9 cellular contexts compared by ENCODE assay signal in genomic region chr6:117676577-117677218, GRCh38. TPM values are rescaled to one million over a fixed set of nuclear protein-coding genes. Genes with fewer than 3 reads are reported as not detected.
DNase-seq lines count a peak whose midpoint lies in the region; ATAC-seq and TF ChIP-seq lines count a peak whose summit lies in the region.
"Had no signal": no experiment of that assay in that cellular context is flagged by ENCODE, and none has a peak within 500 bp of the region (broad histone marks: within the 10 kb centered on the region; RNA-seq: fewer than 3 reads in every experiment).

No MANE protein-coding gene starts in this region.

- intact Hi-C loops in left cardiac atrium (cut with DNase I), result no loop called here

- no peak overlapping the region for H3K27ac ChIP-seq in cardiac muscle cell
- no peak overlapping the region for H3K27ac ChIP-seq in liver (ENCODE audit: low read depth in 1 of 2, low read length in 2 of 2)

- peak in 1 of 2 donors; percentile 17 for DNase-seq in cardiac muscle cell (ENCODE audit: low read depth in 1 of 2, low spot score in 1 of 2)
- no peak for DNase-seq in left cardiac atrium
- no peak for DNase-seq in astrocyte of the cerebellum (ENCODE audit: low read depth)
- DNase-seq in type B pancreatic cell (ENCODE audit: extremely low spot score, unreplicated experiment), result no peak
- no peak for DNase-seq in effector CD8-positive, alpha-beta T cell (lab: John Stamatoyannopoulos, UW)
- no peak for DNase-seq in NCI-H774 (lab: John Stamatoyannopoulos, UW)
- DNase-seq: NCI-H2029 had no signal

- ATAC-seq in left cardiac atrium (no peak), GM21723 (IDR thresholded peaks at IDR 0.05; ENCODE audit: unreplicated experiment) (no peak)

- H3K27me3 ChIP-seq in cardiac muscle cell (no peaks in the 10 kb centered on the region), liver (ENCODE audit: control insufficient read depth in 4 of 4, insufficient read depth in 4 of 4, low read length in 3 of 4) (no peaks in the 10 kb centered on the region)

- 63% methylated on average over 6 of the region's 6 CpGs for WGBS in liver

- peaks cover 34% of the 10 kb centered on the region for H3K36me3 Mint-ChIP-seq in type B pancreatic cell

- H3K4me3 ChIP-seq in cardiac muscle cell (peak overlapping the region; percentile 76), astrocyte of the cerebellum (ENCODE audit: low read depth, low read length) (peak overlapping the region; percentile 69), liver (ENCODE audit: low read depth in 1 of 3, low read length in 3 of 3) (peak overlapping the region; percentile 26 to 82 (median 73))

- H3K9me3 Mint-ChIP-seq in type B pancreatic cell, result no peaks in the 10 kb centered on the region

- H3K27me3 Mint-ChIP-seq in type B pancreatic cell, result no peaks in the 10 kb centered on the region

- peaks cover 5% of the 10 kb centered on the region for H3K4me1 ChIP-seq in cardiac muscle cell (ENCODE audit: low read depth)
- H3K4me1 ChIP-seq in liver (ENCODE audit: control insufficient read depth in 4 of 4, insufficient read depth in 4 of 4, low read length in 3 of 4), result peaks cover 1 to 44% (median 21%) of the 10 kb centered on the region in 4 donors

- in situ Hi-C loops in astrocyte of the cerebellum (cut with HindIII; ENCODE audit: low sequenced_read_pairs), result no loop called here

- no peak overlapping the region for H3K9ac ChIP-seq in liver (ENCODE audit: low read depth in 1 of 2, low read length in 2 of 2)

- TF ChIP-seq CTCF in cardiac muscle cell (IDR thresholded peaks at IDR 0.05; ENCODE audit: low read depth, low read length) (no peak), astrocyte of the cerebellum (IDR thresholded peaks at IDR 0.05; ENCODE audit: low read depth, low read length, missing control alignments) (no peak), liver (IDR thresholded peaks at IDR 0.05; ENCODE audit: low read depth, low read length, missing input control) (no peak), type B pancreatic cell (conservative IDR thresholded peaks at IDR 0.05) (no peak)

- H3K36me3 ChIP-seq in cardiac muscle cell, result no peaks in the 10 kb centered on the region
- peaks cover 0 to 3% (median 0%) of the 10 kb centered on the region in 4 donors for H3K36me3 ChIP-seq in liver (ENCODE audit: control insufficient read depth in 4 of 4, insufficient read depth in 3 of 4, low read depth in 1 of 4, low read length in 3 of 4)

- H3K4me1 Mint-ChIP-seq in type B pancreatic cell (ENCODE audit: unreplicated experiment), result peaks cover 36% of the 10 kb centered on the region

- peak overlapping the region; percentile 89 for H3K4me3 Mint-ChIP-seq in type B pancreatic cell

- no peaks in the 10 kb centered on the region for H3K9me3 ChIP-seq in cardiac muscle cell (ENCODE audit: low read depth)
- H3K9me3 ChIP-seq in liver (ENCODE audit: control insufficient read depth in 4 of 4, low read length in 3 of 4), result no peaks in the 10 kb centered on the region

- H3K27ac Mint-ChIP-seq in type B pancreatic cell, result peak overlapping the region; percentile 90

- TF ChIP-seq RAD21 in liver (IDR thresholded peaks at IDR 0.05), result no peak

TF ChIP-seq in liver, 16 proteins besides CTCF, POLR2A, EP300 and RAD21:
- no peak for TF ChIP-seq SP1 (IDR thresholded peaks at IDR 0.05)
- TF ChIP-seq MAX (IDR thresholded peaks at IDR 0.05), result no peak
- no peak for TF ChIP-seq HNF4G (IDR thresholded peaks at IDR 0.05)
- TF ChIP-seq HNF4A (conservative IDR thresholded peaks at IDR 0.05), result no peak
- TF ChIP-seq RXRA (IDR thresholded peaks at IDR 0.05), result no peak
- TF ChIP-seq FOXA2 (IDR thresholded peaks at IDR 0.05), result no peak
- no peak for TF ChIP-seq TAF1 (conservative IDR thresholded peaks at IDR 0.05)
- TF ChIP-seq YY1 (IDR thresholded peaks at IDR 0.05), result no peak
- TF ChIP-seq NR2F2 (IDR thresholded peaks at IDR 0.05), result no peak
- no peak for TF ChIP-seq ATF3 (IDR thresholded peaks at IDR 0.05)
- TF ChIP-seq GABPA (IDR thresholded peaks at IDR 0.05 in 1 of 2, conservative IDR thresholded peaks at IDR 0.05 in 1 of 2), result no peak
- TF ChIP-seq EGR1 (IDR thresholded peaks at IDR 0.05; ENCODE audit: low read depth in 2 of 2), result no peak
- no peak for TF ChIP-seq JUND (IDR thresholded peaks at IDR 0.05)
- TF ChIP-seq FOXA1 (IDR thresholded peaks at IDR 0.05), result no peak
- TF ChIP-seq REST (IDR thresholded peaks at IDR 0.05), result no peak
- TF ChIP-seq ZBTB33 (IDR thresholded peaks at IDR 0.05), result no peak

RNA-seq across cellular contexts. Expression of gene NUS1, which starts 1.4 kb away (rescaled TPM):
- total RNA-seq in cardiac muscle cell (8.1 and 10.3 TPM in 2 replicates), left cardiac atrium (10 to 100 TPM; 15.8 to 24.5 TPM), liver (10 to 100 TPM; 17.4 to 26.4 TPM), type B pancreatic cell (ENCODE audit: low replicate concordance) (36.5 and 42.1 TPM in 2 replicates)
- polyA plus RNA-seq in cardiac muscle cell (12.7 and 15.9 TPM in 2 replicates), liver (10 to 100 TPM in 1 of 2 donors, 1 to 10 TPM in 1; 10.0 to 20.6 TPM)
